30 cellular contexts compared by ENCODE assay signal in genomic region chr9:79021084-79021483, GRCh38.
"Had no signal": no experiment of that assay in that cellular context is flagged by ENCODE, and none has a peak within 500 bp of the region (broad histone marks: within the 10 kb centered on the region; RNA-seq: fewer than 3 reads in every experiment).

No MANE protein-coding gene starts in this region.

- ATAC-seq: activated CD4-positive, alpha-beta T cell treated with anti-CD3 and anti-CD28 coated beads for 36 hours; activated CD4-positive, CD25-positive, alpha-beta regulatory T cell treated with anti-CD3 and anti-CD28 coated beads, Interleukin-2, amount 50 U/mL, for 24 hours; activated CD8-positive, alpha-beta memory T cell treated with anti-CD3 and anti-CD28 coated beads, Interleukin-2, amount 10 ng/mL, durations not matched to agents 7 days and 5 days; activated CD8-positive, alpha-beta T cell treated with anti-CD3 and anti-CD28 coated beads, Interleukin-2, amount 10 ng/mL, durations not matched to agents 7 days and 5 days; activated naive CD8-positive, alpha-beta T cell treated with anti-CD3 and anti-CD28 coated beads, Interleukin-2, amount 50 U/mL, for 24 hours; WTC11 had no signal

- H3K9me3 ChIP-seq: ascending aorta had no signal

- H3K27ac ChIP-seq: ascending aorta, VCaP had no signal

- H3K4me1 ChIP-seq: ascending aorta had no signal

- FAIRE-seq: colon, TTC549 had no signal

- H3K4me3 ChIP-seq: ascending aorta had no signal

- H3K36me3 ChIP-seq: ascending aorta had no signal

- H3K27me3 ChIP-seq: ascending aorta had no signal

- DNase-seq: activated CD4-positive, alpha-beta memory T cell treated with anti-CD3 and anti-CD28 coated beads, Interleukin-2, amount 10 ng/mL, durations not matched to agents 7 days and 5 days; activated CD4-positive, alpha-beta T cell treated with anti-CD3 and anti-CD28 coated beads for 1 hour; activated CD4-positive, alpha-beta T cell treated with anti-CD3 and anti-CD28 coated beads for 36 hours; activated CD4-positive, alpha-beta T cell treated with anti-CD3 and anti-CD28 coated beads for 48 hours; activated CD4-positive, alpha-beta T cell treated with anti-CD3 and anti-CD28 coated beads, Interleukin-2, amount 10 ng/mL, durations not matched to agents 7 days and 5 days; activated CD4-positive, alpha-beta T cell treated with anti-CD3 and anti-CD28 coated beads, Interleukin-2, amount 50 U/mL, for 48 hours; activated CD4-positive, CD25-positive, alpha-beta regulatory T cell; activated CD8-positive, alpha-beta memory T cell treated with anti-CD3 and anti-CD28 coated beads for 24 hours; activated CD8-positive, alpha-beta memory T cell treated with anti-CD3 and anti-CD28 coated beads, Interleukin-2, amount 10 ng/mL, durations not matched to agents 7 days and 5 days; activated CD8-positive, alpha-beta memory T cell treated with anti-CD3 and anti-CD28 coated beads, Interleukin-2, amount 50 U/mL, for 48 hours; activated CD8-positive, alpha-beta T cell treated with anti-CD3 and anti-CD28 coated beads, Interleukin-2, amount 10 ng/mL, durations not matched to agents 7 days and 5 days; activated effector memory CD4-positive, alpha-beta T cell treated with Interleukin-2 at 50 U/mL for 16 hours; activated gamma-delta T cell; activated naive CD4-positive, alpha-beta T cell treated with anti-CD3 and anti-CD28 coated beads, Interleukin-2, amount 10 ng/mL, durations not matched to agents 7 days and 5 days; activated naive CD4-positive, alpha-beta T cell treated with Interleukin-2 at 50 U/mL for 16 hours; activated naive CD8-positive, alpha-beta T cell treated with anti-CD3 and anti-CD28 coated beads, Interleukin-2, amount 10 ng/mL, durations not matched to agents 7 days and 5 days; activated naive CD8-positive, alpha-beta T cell treated with anti-CD3 and anti-CD28 coated beads, Interleukin-2, amount 50 U/mL, for 24 hours; activated T-cell treated with anti-CD3 and anti-CD28 coated beads, Interleukin-2, amount 50 U/mL, for 24 hours; activated T-cell treated with anti-CD3 and anti-CD28 coated beads, Interleukin-2, amount 50 U/mL, for 48 hours; amygdala; anterior cingulate cortex; central memory CD4-positive, alpha-beta T cell; T-helper 2 cell; T-helper 9 cell had no signal
